Comparison of ENCODE assay signal across 1 cellular context in genomic region chr19:40740747-40741146, GRCh38.
TF ChIP-seq lines count a peak whose summit lies in the region.

No MANE protein-coding gene starts in this region.

TF ChIP-seq in WTC11, 78 proteins besides CTCF, POLR2A, EP300 and RAD21 (continued from another document):
- TF ChIP-seq GTF2I (CRISPR knock-in tag; conservative IDR thresholded peaks at IDR 0.05) (no peak), RELA (CRISPR knock-in tag; IDR thresholded peaks at IDR 0.05; ENCODE audit: borderline replicate concordance) (no peak), ZNF396 (CRISPR knock-in tag; IDR thresholded peaks at IDR 0.05; ENCODE audit: borderline replicate concordance) (no peak), ZNF138 (CRISPR knock-in tag; conservative IDR thresholded peaks at IDR 0.05) (no peak), ZNF416 (CRISPR knock-in tag; IDR thresholded peaks at IDR 0.05) (no peak), PRRX2 (CRISPR knock-in tag; IDR thresholded peaks at IDR 0.05) (no peak), NFYB (CRISPR knock-in tag; conservative IDR thresholded peaks at IDR 0.05; ENCODE audit: low read depth) (no peak), ZBTB43 (CRISPR knock-in tag; IDR thresholded peaks at IDR 0.05) (no peak), ZNF532 (CRISPR knock-in tag; IDR thresholded peaks at IDR 0.05; ENCODE audit: borderline replicate concordance) (no peak), TCF7 (CRISPR knock-in tag; IDR thresholded peaks at IDR 0.05; ENCODE audit: low read depth) (no peak)
TF ChIP-seq in WTC11: peak in this region for 0.
